ENCODE assay signal across 8 cellular contexts in the genomic region with DNA sequence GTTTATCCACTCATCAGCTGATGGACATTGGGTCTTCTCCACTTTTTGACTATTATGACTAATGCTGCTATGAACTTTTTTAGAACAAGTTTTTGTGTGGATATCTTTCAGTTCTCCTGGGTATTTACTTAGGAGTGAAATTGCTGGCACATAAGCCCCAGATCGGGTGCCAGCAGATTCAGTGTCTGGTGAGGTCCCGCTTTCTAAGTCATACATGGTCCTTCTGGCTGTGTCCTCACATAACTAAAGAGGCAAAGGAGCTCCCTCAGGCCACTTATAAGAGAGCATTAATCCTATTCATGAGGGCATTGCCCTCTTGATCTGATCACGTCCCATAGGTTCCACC. TPM values are rescaled to one million over a fixed set of nuclear protein-coding genes. Genes with fewer than 3 reads are reported as not detected.
DNase-seq lines count a peak whose midpoint lies in the region; ATAC-seq and TF ChIP-seq lines count a peak whose summit lies in the region.

No MANE protein-coding gene starts in this region.

- peaks cover 5% of the 10 kb centered on the region for H3K9me3 ChIP-seq in SJSA1 (replicated peaks)

- H3K36me3 Mint-ChIP-seq in stimulated activated effector memory CD8-positive, alpha-beta T cell treated with anti-CD3 and anti-CD28 coated beads, Interleukin-12 subunit alpha, Interleukin-12 subunit beta, amount 100 ng/mL, for 72 hours, result peaks cover 40% of the 10 kb centered on the region

- H3K4me3 Mint-ChIP-seq in stimulated activated effector memory CD8-positive, alpha-beta T cell treated with anti-CD3 and anti-CD28 coated beads, Interleukin-12 subunit alpha, Interleukin-12 subunit beta, amount 100 ng/mL, for 72 hours, result peak overlapping the region; percentile 93

- H3K27ac ChIP-seq in SJSA1 (no peak overlapping the region), foreskin keratinocyte (peak overlapping the region; percentile 5)

- H3K4me1 ChIP-seq in SJSA1 (replicated peaks) (peaks cover 4% of the 10 kb centered on the region; the same call in 1 of the 2 replicates), foreskin keratinocyte (no peaks in the 10 kb centered on the region)

- peak overlapping the region; percentile 98 for H3K27ac Mint-ChIP-seq in stimulated activated effector memory CD8-positive, alpha-beta T cell treated with anti-CD3 and anti-CD28 coated beads, Interleukin-12 subunit alpha, Interleukin-12 subunit beta, amount 100 ng/mL, for 72 hours

- peak overlapping the region; percentile 59 for H3K4me3 ChIP-seq in SJSA1

- H3K4me1 Mint-ChIP-seq in stimulated activated effector memory CD8-positive, alpha-beta T cell treated with anti-CD3 and anti-CD28 coated beads, Interleukin-12 subunit alpha, Interleukin-12 subunit beta, amount 100 ng/mL, for 72 hours, result peaks cover 26% of the 10 kb centered on the region

- TF ChIP-seq CTCF in foreskin keratinocyte (conservative IDR thresholded peaks at IDR 0.05), result no peak

- peak; percentile 5 for ATAC-seq in GM19397 (IDR thresholded peaks at IDR 0.05; ENCODE audit: unreplicated experiment)
- ATAC-seq in foreskin keratinocyte, result no peak
- ATAC-seq in stimulated activated effector memory CD8-positive, alpha-beta T cell treated with anti-CD3 and anti-CD28 coated beads, Interleukin-12 subunit alpha, Interleukin-12 subunit beta, amount 100 ng/mL, for 72 hours, result no peak

- peaks cover 19% of the 10 kb centered on the region for H3K9me3 Mint-ChIP-seq in stimulated activated effector memory CD8-positive, alpha-beta T cell treated with anti-CD3 and anti-CD28 coated beads, Interleukin-12 subunit alpha, Interleukin-12 subunit beta, amount 100 ng/mL, for 72 hours

- H3K27me3 ChIP-seq in SJSA1 (replicated peaks) (no peaks in the 10 kb centered on the region), foreskin keratinocyte (no peaks in the 10 kb centered on the region)

- DNase-seq in SJSA1 (ENCODE audit: low read depth in 1 of 2, low spot score in 2 of 2), result no peak
- no peak for DNase-seq in foreskin keratinocyte
- DNase-seq in stimulated activated effector memory CD8-positive, alpha-beta T cell treated with anti-CD3 and anti-CD28 coated beads, Interleukin-12 subunit alpha, Interleukin-12 subunit beta, amount 100 ng/mL, for 72 hours (ENCODE audit: low spot score in 2 of 2), result peak in 1 of 2 donors; percentile 49
- DNase-seq in NK-92 (lab: John Stamatoyannopoulos, UW; ENCODE audit: unreplicated experiment), result no peak
- no peak for DNase-seq in hippocampal formation (lab: John Stamatoyannopoulos, UW)
- DNase-seq in NCI-H774 (lab: John Stamatoyannopoulos, UW), result no peak
- no peak for DNase-seq in NK-92 treated with Interleukin-12 subunit alpha and Interleukin-12 subunit beta, amount 100 ng/mL, for 24 hours (lab: John Stamatoyannopoulos, UW)

- peaks cover 23% of the 10 kb centered on the region for H3K36me3 ChIP-seq in SJSA1

RNA-seq across cellular contexts. Expression of a gene that starts 0.6 kb away (rescaled TPM):
- 15.4 and 20.5 TPM in 2 replicates for total RNA-seq in SJSA1 (2014; rRNA removed; shearing (Covaris generic))
- total RNA-seq in foreskin keratinocyte, result 8.9 and 9.4 TPM in 2 replicates
- 9.4 and 10.0 TPM in 2 replicates for polyA plus RNA-seq in foreskin keratinocyte

RNA-seq across cellular contexts. Expression of a gene that starts 22.9 kb away (rescaled TPM):
- total RNA-seq in SJSA1 (2014; rRNA removed; shearing (Covaris generic)), result 4.5 and 7.1 TPM in 2 replicates
- 5.5 and 6.2 TPM in 2 replicates for total RNA-seq in foreskin keratinocyte
- 1.1 and 1.2 TPM in 2 replicates for polyA plus RNA-seq in foreskin keratinocyte

RNA-seq across cellular contexts. Expression of a gene that starts 48.0 kb away (rescaled TPM):
- 5.6 and 15.1 TPM in 2 replicates for total RNA-seq in SJSA1 (2014; rRNA removed; shearing (Covaris generic))
- total RNA-seq in foreskin keratinocyte, result 9.6 and 9.9 TPM in 2 replicates
- 2.8 and 3.5 TPM in 2 replicates for polyA plus RNA-seq in foreskin keratinocyte

RNA-seq across cellular contexts. Expression of a gene that starts 51.1 kb away (rescaled TPM):
- total RNA-seq in SJSA1 (2014; rRNA removed; shearing (Covaris generic)), result 2.8 and 4.2 TPM in 2 replicates
- 2.9 and 3.0 TPM in 2 replicates for total RNA-seq in foreskin keratinocyte
- 0.85 and 0.94 TPM in 2 replicates for polyA plus RNA-seq in foreskin keratinocyte
